Comparison of ENCODE assay signal across 1 cellular context in the genomic region with DNA sequence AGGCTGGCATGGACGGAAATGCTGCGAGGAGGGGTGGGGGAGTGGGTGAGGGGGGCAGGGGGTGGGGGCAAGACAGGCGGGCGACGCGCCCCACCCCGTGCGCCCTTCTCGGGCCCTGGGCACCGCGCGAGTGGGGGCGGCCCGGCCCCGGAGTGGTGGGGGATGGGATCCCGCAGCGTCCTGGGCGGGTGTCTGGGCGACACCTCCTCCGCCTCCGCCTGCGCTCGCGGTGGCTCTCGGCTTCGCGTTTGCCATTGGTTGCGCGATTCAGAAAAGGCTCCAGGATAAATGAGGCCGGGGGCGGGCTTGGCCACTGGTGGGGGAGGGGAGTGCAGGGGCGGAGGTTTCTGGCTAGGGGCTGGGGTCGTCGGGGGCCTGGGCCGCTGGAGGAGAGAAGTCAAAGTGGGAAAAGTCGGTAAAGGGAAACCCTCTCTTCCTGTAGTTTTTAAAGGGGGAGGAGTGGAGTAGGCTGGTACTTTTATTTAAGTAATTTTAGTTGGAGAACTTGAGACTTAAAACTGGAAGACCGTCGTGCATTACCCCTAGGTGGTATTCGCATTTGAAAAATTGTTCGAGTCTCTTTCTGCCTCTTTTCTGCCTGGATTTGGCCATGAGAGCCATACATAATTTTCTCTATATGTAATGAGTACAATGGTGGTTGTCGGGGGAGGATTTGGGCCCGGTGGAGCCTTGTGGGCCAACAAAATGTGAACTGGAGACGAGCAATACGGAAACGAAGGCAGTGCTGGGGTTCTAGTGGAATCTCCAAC.
TF ChIP-seq lines count a peak whose summit lies in the region.

No MANE protein-coding gene starts in this region.

TF ChIP-seq in K562, 482 proteins besides CTCF, POLR2A, EP300 and RAD21 (continued from another document and continues in another):
- no peak for TF ChIP-seq ARID3A (IDR thresholded peaks at IDR 0.05; ENCODE audit: borderline replicate concordance, low read depth, low read length)
- peak in 1 of 2 experiments; percentile 24; a peak in 1 of 4 replicates for TF ChIP-seq SIN3A (IDR thresholded peaks at IDR 0.05; ENCODE audit: borderline replicate concordance in 2 of 2, control insufficient read depth in 1 of 2, low read depth in 2 of 2, low read length in 2 of 2)
- peak in 1 of 2 experiments; percentile 66; a peak in 3 of 4 replicates for TF ChIP-seq MAZ (CRISPR knock-in tag; conservative IDR thresholded peaks at IDR 0.05 in 1 of 2, IDR thresholded peaks at IDR 0.05 in 1 of 2)
- no peak for TF ChIP-seq SRSF3 (IDR thresholded peaks at IDR 0.05; ENCODE audit: insufficient read depth, low read length)
- no peak for TF ChIP-seq SAP30 (IDR thresholded peaks at IDR 0.05; ENCODE audit: borderline replicate concordance, insufficient read depth, low read depth, low read length, poor library complexity, severe bottlenecking)
- no peak for TF ChIP-seq MED1 (CRISPR knock-in tag; IDR thresholded peaks at IDR 0.05; ENCODE audit: borderline replicate concordance)
- no peak for TF ChIP-seq NR3C1 (CRISPR knock-in tag; IDR thresholded peaks at IDR 0.05)
- TF ChIP-seq, protein P1, sequence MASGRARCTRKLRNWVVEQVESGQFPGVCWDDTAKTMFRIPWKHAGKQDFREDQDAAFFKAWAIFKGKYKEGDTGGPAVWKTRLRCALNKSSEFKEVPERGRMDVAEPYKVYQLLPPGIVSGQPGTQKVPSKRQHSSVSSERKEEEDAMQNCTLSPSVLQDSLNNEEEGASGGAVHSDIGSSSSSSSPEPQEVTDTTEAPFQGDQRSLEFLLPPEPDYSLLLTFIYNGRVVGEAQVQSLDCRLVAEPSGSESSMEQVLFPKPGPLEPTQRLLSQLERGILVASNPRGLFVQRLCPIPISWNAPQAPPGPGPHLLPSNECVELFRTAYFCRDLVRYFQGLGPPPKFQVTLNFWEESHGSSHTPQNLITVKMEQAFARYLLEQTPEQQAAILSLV (tag; IDR thresholded peaks at IDR 0.05), result no peak
- no peak for TF ChIP-seq CCAR2 (IDR thresholded peaks at IDR 0.05; ENCODE audit: low read depth, low read length)
- TF ChIP-seq BCL6 (CRISPR knock-in tag; IDR thresholded peaks at IDR 0.05), result no peak
- TF ChIP-seq RAD51 (IDR thresholded peaks at IDR 0.05; ENCODE audit: borderline replicate concordance, low read depth), result no peak
- TF ChIP-seq POLR2AphosphoS5 (IDR thresholded peaks at IDR 0.05; ENCODE audit: control insufficient read depth, insufficient read depth, low read depth, low read length), result peak; percentile 39; the same call in 1 of the 2 replicates
- no peak for TF ChIP-seq ZNF134 (CRISPR knock-in tag; conservative IDR thresholded peaks at IDR 0.05)
- TF ChIP-seq FOXA1 (IDR thresholded peaks at IDR 0.05; ENCODE audit: borderline replicate concordance), result no peak
- TF ChIP-seq EHMT2 (IDR thresholded peaks at IDR 0.05), result no peak
- no peak for TF ChIP-seq SMAD4 (CRISPR knock-in tag; conservative IDR thresholded peaks at IDR 0.05)
- TF ChIP-seq E2F5 (CRISPR knock-in tag; IDR thresholded peaks at IDR 0.05), result no peak
- peak; percentile 90 for TF ChIP-seq HMGN3 (IDR thresholded peaks at IDR 0.05; ENCODE audit: borderline replicate concordance, extremely low read depth, insufficient read length, low read depth, low read length)
- TF ChIP-seq, protein P2, sequence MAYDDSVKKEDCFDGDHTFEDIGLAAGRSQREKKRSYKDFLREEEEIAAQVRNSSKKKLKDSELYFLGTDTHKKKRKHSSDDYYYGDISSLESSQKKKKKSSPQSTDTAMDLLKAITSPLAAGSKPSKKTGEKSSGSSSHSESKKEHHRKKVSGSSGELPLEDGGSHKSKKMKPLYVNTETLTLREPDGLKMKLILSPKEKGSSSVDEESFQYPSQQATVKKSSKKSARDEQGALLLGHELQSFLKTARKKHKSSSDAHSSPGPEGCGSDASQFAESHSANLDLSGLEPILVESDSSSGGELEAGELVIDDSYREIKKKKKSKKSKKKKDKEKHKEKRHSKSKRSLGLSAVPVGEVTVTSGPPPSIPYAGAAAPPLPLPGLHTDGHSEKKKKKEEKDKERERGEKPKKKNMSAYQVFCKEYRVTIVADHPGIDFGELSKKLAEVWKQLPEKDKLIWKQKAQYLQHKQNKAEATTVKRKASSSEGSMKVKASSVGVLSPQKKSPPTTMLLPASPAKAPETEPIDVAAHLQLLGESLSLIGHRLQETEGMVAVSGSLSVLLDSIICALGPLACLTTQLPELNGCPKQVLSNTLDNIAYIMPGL (CRISPR knock-in tag; IDR thresholded peaks at IDR 0.05), result no peak
- no peak for TF ChIP-seq ZBTB40 (IDR thresholded peaks at IDR 0.05)
- no peak for TF ChIP-seq ZBTB40 (CRISPR knock-in tag; IDR thresholded peaks at IDR 0.05)
- TF ChIP-seq HDAC2 (IDR thresholded peaks at IDR 0.05), result 0 out of 2 replicates have a peak, but pooled peaks have one; percentile 16
- peak; percentile 36 for TF ChIP-seq RBM22 (IDR thresholded peaks at IDR 0.05; ENCODE audit: low read depth, low read length, poor library complexity, severe bottlenecking)
- no peak for TF ChIP-seq ZMIZ1 (IDR thresholded peaks at IDR 0.05; ENCODE audit: low read depth in 2 of 2, low read length in 2 of 2)
- no peak for TF ChIP-seq ZNF274 (IDR thresholded peaks at IDR 0.05; ENCODE audit: borderline replicate concordance, low read depth, low read length)
- no peak for TF ChIP-seq PPARD (CRISPR knock-in tag; IDR thresholded peaks at IDR 0.05)
- no peak for TF ChIP-seq ZNF175 (CRISPR knock-in tag; IDR thresholded peaks at IDR 0.05; ENCODE audit: low read depth)
- TF ChIP-seq ZNF239 (CRISPR knock-in tag; IDR thresholded peaks at IDR 0.05), result no peak
- no peak for TF ChIP-seq ATF1 (CRISPR knock-in tag; IDR thresholded peaks at IDR 0.05)
- TF ChIP-seq ATF1 (tag; IDR thresholded peaks at IDR 0.05), result no peak
- TF ChIP-seq SP1 (CRISPR knock-in tag; IDR thresholded peaks at IDR 0.05), result no peak; the same call in 1 of the 2 replicates
- TF ChIP-seq YY1 (IDR thresholded peaks at IDR 0.05; ENCODE audit: borderline replicate concordance in 1 of 3, control insufficient read depth in 1 of 3, extremely low read depth in 1 of 3, insufficient read depth in 3 of 3, insufficient read length in 1 of 3, insufficient replicate concordance in 2 of 3, low read depth in 1 of 3, low read length in 2 of 3), result peak in 2 of 3 experiments; percentile 36 to 59
- TF ChIP-seq CHD1 (IDR thresholded peaks at IDR 0.05; ENCODE audit: low read length), result no peak
- TF ChIP-seq PKNOX1 (IDR thresholded peaks at IDR 0.05), result no peak
- TF ChIP-seq, protein P3, sequence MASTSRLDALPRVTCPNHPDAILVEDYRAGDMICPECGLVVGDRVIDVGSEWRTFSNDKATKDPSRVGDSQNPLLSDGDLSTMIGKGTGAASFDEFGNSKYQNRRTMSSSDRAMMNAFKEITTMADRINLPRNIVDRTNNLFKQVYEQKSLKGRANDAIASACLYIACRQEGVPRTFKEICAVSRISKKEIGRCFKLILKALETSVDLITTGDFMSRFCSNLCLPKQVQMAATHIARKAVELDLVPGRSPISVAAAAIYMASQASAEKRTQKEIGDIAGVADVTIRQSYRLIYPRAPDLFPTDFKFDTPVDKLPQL (IDR thresholded peaks at IDR 0.05; ENCODE audit: extremely low read depth, insufficient read length), result no peak
- TF ChIP-seq SIN3B (IDR thresholded peaks at IDR 0.05; ENCODE audit: low read depth), result no peak
